Comparison of ENCODE assay signal across 12 cellular contexts in the genomic region with DNA sequence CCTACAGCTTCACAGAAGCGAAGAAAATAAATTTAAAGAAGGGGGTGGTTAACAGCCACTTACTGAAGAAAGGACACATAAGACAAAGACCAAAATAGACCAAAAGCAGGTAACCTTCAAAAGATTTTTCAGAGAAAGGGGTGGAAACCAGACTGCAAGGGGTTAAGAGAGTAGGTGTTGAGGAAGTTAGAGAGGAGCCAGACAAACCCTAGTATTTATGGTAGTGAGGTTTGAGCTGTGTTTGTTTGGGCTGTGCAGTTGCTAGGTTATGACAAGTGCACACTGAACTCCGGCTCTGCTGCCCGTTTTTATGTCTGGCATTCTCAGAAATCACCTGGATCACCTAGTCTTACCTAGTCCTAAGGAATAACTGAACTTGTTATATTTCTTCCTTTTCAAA. TPM values are rescaled to one million over a fixed set of nuclear protein-coding genes. Genes with fewer than 3 reads are reported as not detected.
DNase-seq lines count a peak whose midpoint lies in the region; ATAC-seq and TF ChIP-seq lines count a peak whose summit lies in the region.
"Had no signal": no experiment of that assay in that cellular context is flagged by ENCODE, and none has a peak within 500 bp of the region (broad histone marks: within the 10 kb centered on the region; RNA-seq: fewer than 3 reads in every experiment).

No MANE protein-coding gene starts in this region.

- TF ChIP-seq CTCF in CD4-positive, alpha-beta T cell (IDR thresholded peaks at IDR 0.05), result no peak
- TF ChIP-seq CTCF in GM20000 (IDR thresholded peaks at IDR 0.05; ENCODE audit: extremely low read depth, missing control alignments) (no peak), left lung (IDR thresholded peaks at IDR 0.05) (no peak)

- no peaks in the 10 kb centered on the region for H3K9me3 ChIP-seq in CD4-positive, alpha-beta T cell (ENCODE audit: control insufficient read depth, low read length)
- H3K9me3 ChIP-seq in left lung, result no peaks in the 10 kb centered on the region
- H3K9me3 ChIP-seq: thyroid gland had no signal

- CTCF ChIA-PET in CD4-positive, alpha-beta T cell (lab: Charles Lee), result interaction anchor here (1.0 to 1.3 kb wide), 2 partner anchors 13 to 28 kb away, joined by 3 read pairs; no protein-coding TSS in a partner anchor
- CTCF ChIA-PET in activated CD4-positive, alpha-beta memory T cell treated with anti-CD3 and anti-CD28 coated beads, Interleukin-2, amount 10 ng/mL, durations not matched to agents 7 days and 5 days (lab: Charles Lee), result interaction anchor here (0.7 kb wide), 1 partner anchor 10 kb away, joined by 6 read pairs; no protein-coding TSS in a partner anchor

- no peak overlapping the region for H3K27ac ChIP-seq in CD4-positive, alpha-beta T cell (ENCODE audit: low read depth, low read length)
- H3K27ac ChIP-seq in left lung, result no peak overlapping the region
- H3K27ac ChIP-seq: thyroid gland had no signal

- peaks cover 0 to 13% of the 10 kb centered on the region in 2 donors for H3K4me1 ChIP-seq in left lung

- intact Hi-C loops in CD4-positive, alpha-beta T cell (cut with DNase I, micrococcal nuclease), result loop anchor here in 1 of 2 experiments (2.0 to 5.0 kb wide), 2 partner anchors 23 to 39 kb away; a partner anchor contains a TSS
- intact Hi-C loops in activated T-helper 1 cell treated with anti-CD3 and anti-CD28 coated beads, Interleukin-12 subunit alpha, Interleukin-12 subunit beta, Interleukin-2, Interleukin-4 antibody, amounts not matched to agents 30 ng/mL and 10 ng/mL and 1 ng/mL, durations not matched to agents 14 hours and 24 hours and 36 hours (cut with micrococcal nuclease), result loop anchor here (1.0 kb wide), 2 partner anchors 10 to 41 kb away; no protein-coding TSS in a partner anchor
- intact Hi-C loops in left lung (cut with DNase I), result no loop called here

- no peak overlapping the region for H3K4me3 ChIP-seq in left lung
- H3K4me3 ChIP-seq: thyroid gland had no signal

- H3K27me3 Mint-ChIP-seq in CD4-positive, alpha-beta T cell, result no peaks in the 10 kb centered on the region
- no peaks in the 10 kb centered on the region for H3K27me3 Mint-ChIP-seq in activated T-helper 1 cell treated with anti-CD3 and anti-CD28 coated beads, Interleukin-12 subunit alpha, Interleukin-12 subunit beta, Interleukin-2, Interleukin-4 antibody, amounts not matched to agents 30 ng/mL and 10 ng/mL and 1 ng/mL, durations not matched to agents 14 hours and 24 hours and 36 hours (ENCODE audit: insufficient read depth)
- H3K27me3 Mint-ChIP-seq in activated CD4-positive, alpha-beta memory T cell treated with anti-CD3 and anti-CD28 coated beads, Interleukin-2, amount 10 ng/mL, durations not matched to agents 7 days and 5 days, result no peaks in the 10 kb centered on the region

- DNase-seq in CD4-positive, alpha-beta T cell, result peak in 4 of 10 experiments; percentile 8 to 66 (median 14)
- DNase-seq in GM20000 (ENCODE audit: low spot score), result peak; percentile 38
- no peak for DNase-seq in activated T-helper 1 cell treated with anti-CD3 and anti-CD28 coated beads, Interleukin-12 subunit alpha, Interleukin-12 subunit beta, Interleukin-2, Interleukin-4 antibody, amounts not matched to agents 30 ng/mL and 10 ng/mL and 1 ng/mL, durations not matched to agents 14 hours and 24 hours and 36 hours (ENCODE audit: low spot score)
- DNase-seq in left lung, result no peak
- DNase-seq in stimulated activated CD4-positive, alpha-beta T cell treated with anti-CD3 and anti-CD28 coated beads, Interleukin-4, amount 100 ng/mL, for 1 hour, result no peak
- DNase-seq in GF-D8 (lab: John Stamatoyannopoulos, UW), result no peak
- no peak for DNase-seq in activated CD4-positive, alpha-beta memory T cell treated with anti-CD3 and anti-CD28 coated beads, Interleukin-2, amount 10 ng/mL, durations not matched to agents 7 days and 5 days
- DNase-seq: hippocampal formation had no signal

- no peaks in the 10 kb centered on the region for H3K9me3 Mint-ChIP-seq in CD4-positive, alpha-beta T cell
- no peaks in the 10 kb centered on the region for H3K9me3 Mint-ChIP-seq in activated T-helper 1 cell treated with anti-CD3 and anti-CD28 coated beads, Interleukin-12 subunit alpha, Interleukin-12 subunit beta, Interleukin-2, Interleukin-4 antibody, amounts not matched to agents 30 ng/mL and 10 ng/mL and 1 ng/mL, durations not matched to agents 14 hours and 24 hours and 36 hours
- H3K9me3 Mint-ChIP-seq in activated CD4-positive, alpha-beta memory T cell treated with anti-CD3 and anti-CD28 coated beads, Interleukin-2, amount 10 ng/mL, durations not matched to agents 7 days and 5 days, result peaks cover 5% of the 10 kb centered on the region
- H3K9me3 Mint-ChIP-seq: activated T-helper 2 cell treated with anti-CD3 and anti-CD28 coated beads, Interferon-gamma antibody, Interleukin-2, Interleukin-4, amounts not matched to agents 10 μg/mL and 5 μg/mL and 100 μg/mL, durations not matched to agents 14 hours and 24 hours and 36 hours; neural crest cell had no signal

- ATAC-seq in CD4-positive, alpha-beta T cell (ENCODE audit: poor library complexity), result peak; percentile 92
- peak; percentile 91 for ATAC-seq in left lung
- no peak for ATAC-seq in GM21381 (IDR thresholded peaks at IDR 0.05; ENCODE audit: unreplicated experiment)

- H3K36me3 ChIP-seq in left lung, result no peaks in the 10 kb centered on the region
- H3K36me3 ChIP-seq: thyroid gland had no signal

- peak overlapping the region; percentile 85 for H3K27ac Mint-ChIP-seq in CD4-positive, alpha-beta T cell
- H3K27ac Mint-ChIP-seq in activated T-helper 1 cell treated with anti-CD3 and anti-CD28 coated beads, Interleukin-12 subunit alpha, Interleukin-12 subunit beta, Interleukin-2, Interleukin-4 antibody, amounts not matched to agents 30 ng/mL and 10 ng/mL and 1 ng/mL, durations not matched to agents 14 hours and 24 hours and 36 hours, result peak overlapping the region; percentile 40
- no peak overlapping the region for H3K27ac Mint-ChIP-seq in activated CD4-positive, alpha-beta memory T cell treated with anti-CD3 and anti-CD28 coated beads, Interleukin-2, amount 10 ng/mL, durations not matched to agents 7 days and 5 days
- H3K27ac Mint-ChIP-seq: activated T-helper 2 cell treated with anti-CD3 and anti-CD28 coated beads, Interferon-gamma antibody, Interleukin-2, Interleukin-4, amounts not matched to agents 10 μg/mL and 5 μg/mL and 100 μg/mL, durations not matched to agents 14 hours and 24 hours and 36 hours had no signal

- H3K36me3 Mint-ChIP-seq in CD4-positive, alpha-beta T cell (ENCODE audit: low read depth), result peaks cover 5% of the 10 kb centered on the region
- H3K36me3 Mint-ChIP-seq in activated T-helper 1 cell treated with anti-CD3 and anti-CD28 coated beads, Interleukin-12 subunit alpha, Interleukin-12 subunit beta, Interleukin-2, Interleukin-4 antibody, amounts not matched to agents 30 ng/mL and 10 ng/mL and 1 ng/mL, durations not matched to agents 14 hours and 24 hours and 36 hours (ENCODE audit: low read depth), result peaks cover 6% of the 10 kb centered on the region
- H3K36me3 Mint-ChIP-seq in activated CD4-positive, alpha-beta memory T cell treated with anti-CD3 and anti-CD28 coated beads, Interleukin-2, amount 10 ng/mL, durations not matched to agents 7 days and 5 days (ENCODE audit: low read depth), result peaks cover 8% of the 10 kb centered on the region

- H3K27me3 ChIP-seq in CD4-positive, alpha-beta T cell (ENCODE audit: control insufficient read depth, insufficient read depth, low read length), result no peaks in the 10 kb centered on the region
- H3K27me3 ChIP-seq in left lung, result no peaks in the 10 kb centered on the region
- H3K27me3 ChIP-seq: thyroid gland had no signal

- peaks cover 45% of the 10 kb centered on the region for H3K4me1 Mint-ChIP-seq in CD4-positive, alpha-beta T cell (ENCODE audit: low read depth)
- H3K4me1 Mint-ChIP-seq in activated T-helper 1 cell treated with anti-CD3 and anti-CD28 coated beads, Interleukin-12 subunit alpha, Interleukin-12 subunit beta, Interleukin-2, Interleukin-4 antibody, amounts not matched to agents 30 ng/mL and 10 ng/mL and 1 ng/mL, durations not matched to agents 14 hours and 24 hours and 36 hours (ENCODE audit: low read depth), result peaks cover 30% of the 10 kb centered on the region
- peaks cover 22% of the 10 kb centered on the region for H3K4me1 Mint-ChIP-seq in activated CD4-positive, alpha-beta memory T cell treated with anti-CD3 and anti-CD28 coated beads, Interleukin-2, amount 10 ng/mL, durations not matched to agents 7 days and 5 days

- POLR2A ChIA-PET in CD4-positive, alpha-beta T cell (lab: Charles Lee), result interaction anchor here (0.6 to 2.2 kb wide), 3 partner anchors 22 to 211 kb away, joined by 4 to 6 read pairs (median 5); a partner anchor contains a TSS
- POLR2A ChIA-PET in activated CD4-positive, alpha-beta memory T cell treated with anti-CD3 and anti-CD28 coated beads, Interleukin-2, amount 10 ng/mL, durations not matched to agents 7 days and 5 days (lab: Charles Lee), result interaction anchor here (1.2 to 2.6 kb wide), 2 partner anchors 24 to 29 kb away, joined by 4 to 9 read pairs; a partner anchor contains a TSS

- no peak overlapping the region for H3K4me3 Mint-ChIP-seq in CD4-positive, alpha-beta T cell
- H3K4me3 Mint-ChIP-seq in activated T-helper 1 cell treated with anti-CD3 and anti-CD28 coated beads, Interleukin-12 subunit alpha, Interleukin-12 subunit beta, Interleukin-2, Interleukin-4 antibody, amounts not matched to agents 30 ng/mL and 10 ng/mL and 1 ng/mL, durations not matched to agents 14 hours and 24 hours and 36 hours, result no peak overlapping the region
- no peak overlapping the region for H3K4me3 Mint-ChIP-seq in activated CD4-positive, alpha-beta memory T cell treated with anti-CD3 and anti-CD28 coated beads, Interleukin-2, amount 10 ng/mL, durations not matched to agents 7 days and 5 days
- H3K4me3 Mint-ChIP-seq: neural crest cell had no signal

RNA-seq across cellular contexts. Expression of a gene that starts 22.8 kb away (rescaled TPM):
- 100 to 1,000 TPM; 319 to 322 TPM for total RNA-seq in CD4-positive, alpha-beta T cell
- 143 and 144 TPM in 2 replicates for total RNA-seq in activated T-helper 1 cell treated with anti-CD3 and anti-CD28 coated beads, Interleukin-12 subunit alpha, Interleukin-12 subunit beta, Interleukin-2, Interleukin-4 antibody, amounts not matched to agents 30 ng/mL and 10 ng/mL and 1 ng/mL, durations not matched to agents 14 hours and 24 hours and 36 hours
- total RNA-seq in left lung, result 100 to 1,000 TPM; 105 to 119 TPM
- 100 to 1,000 TPM; 185 to 187 TPM for total RNA-seq in activated CD4-positive, alpha-beta memory T cell treated with anti-CD3 and anti-CD28 coated beads, Interleukin-2, amount 10 ng/mL, durations not matched to agents 7 days and 5 days

RNA-seq across cellular contexts. Expression of a gene that starts 28.3 kb away (rescaled TPM):
- 10 to 100 TPM; 10.5 to 10.9 TPM for total RNA-seq in CD4-positive, alpha-beta T cell
- 44.5 and 48.6 TPM in 2 replicates for total RNA-seq in activated T-helper 1 cell treated with anti-CD3 and anti-CD28 coated beads, Interleukin-12 subunit alpha, Interleukin-12 subunit beta, Interleukin-2, Interleukin-4 antibody, amounts not matched to agents 30 ng/mL and 10 ng/mL and 1 ng/mL, durations not matched to agents 14 hours and 24 hours and 36 hours
- 10 to 100 TPM; 64.2 to 72.0 TPM for total RNA-seq in left lung
- total RNA-seq in activated CD4-positive, alpha-beta memory T cell treated with anti-CD3 and anti-CD28 coated beads, Interleukin-2, amount 10 ng/mL, durations not matched to agents 7 days and 5 days, result 10 to 100 TPM; 43.4 to 45.9 TPM
